ENCODE assay signal across 27 cellular contexts in genomic region chr7:52669031-52669430, GRCh38.
"Had no signal": no experiment of that assay in that cellular context is flagged by ENCODE, and none has a peak within 500 bp of the region (broad histone marks: within the 10 kb centered on the region; RNA-seq: fewer than 3 reads in every experiment).

No MANE protein-coding gene starts in this region.

- H3K4me3 Mint-ChIP-seq: effector memory CD8-positive, alpha-beta T cell; mesothelial cell of epicardium; naive B cell; nephron; neural progenitor cell; stimulated activated memory B cell treated with anti-CD40 and anti-IgM and Interleukin-4, amounts not matched to agents 10 μg/mL and 1 μg/mL and 100 μg/mL, for 72 hours had no signal

- H3K4me2 ChIP-seq: neural progenitor cell had no signal

- H3K36me3 Mint-ChIP-seq: mesothelial cell of epicardium; naive B cell; neural progenitor cell; stimulated activated memory B cell treated with anti-CD40 and anti-IgM and Interleukin-4, amounts not matched to agents 10 μg/mL and 1 μg/mL and 100 μg/mL, for 72 hours had no signal

- H3K27ac ChIP-seq: esophagus squamous epithelium, neural progenitor cell, ovary, psoas muscle, sigmoid colon, testis, tibial artery, upper lobe of right lung, vagina had no signal

- H3K4me1 Mint-ChIP-seq: naive B cell; nephron; stimulated activated memory B cell treated with anti-CD40 and anti-IgM and Interleukin-4, amounts not matched to agents 10 μg/mL and 1 μg/mL and 100 μg/mL, for 72 hours had no signal

- DNase-seq: cortex of kidney; effector memory CD8-positive, alpha-beta T cell; erythroblast; esophagus squamous epithelium; foreskin melanocyte; glutamatergic neuron; kidney; mesenchymal stem cell; naive B cell; nucleus accumbens; ovary; psoas muscle; sigmoid colon; stimulated activated CD4-positive, alpha-beta T cell treated with anti-CD3 and anti-CD28 coated beads, Interleukin-4, amount 100 ng/mL, for 4 hours; stimulated activated naive CD8-positive, alpha-beta T cell treated with anti-CD3 and anti-CD28 coated beads, Interleukin-15, Interleukin-2, amounts not matched to agents 100 U/mL and 50 U/mL, for 24 hours; substantia nigra; testis; tibial artery; upper lobe of right lung had no signal

- H3K9ac ChIP-seq: neural progenitor cell had no signal

- H2AFZ ChIP-seq: neural progenitor cell had no signal

- ATAC-seq: effector memory CD8-positive, alpha-beta T cell; left lobe of liver; mucosa of descending colon; psoas muscle; right cardiac atrium; stimulated activated memory B cell treated with anti-CD40 and anti-IgM and Interleukin-4, amounts not matched to agents 10 μg/mL and 1 μg/mL and 100 μg/mL, for 72 hours; stimulated activated naive CD8-positive, alpha-beta T cell treated with anti-CD3 and anti-CD28 coated beads, Interleukin-15, Interleukin-2, amounts not matched to agents 100 U/mL and 50 U/mL, for 24 hours; upper lobe of right lung had no signal

- H3K4me3 ChIP-seq: esophagus squamous epithelium, mucosa of descending colon, neural progenitor cell, ovary, psoas muscle, sigmoid colon, tibial artery, upper lobe of right lung, vagina had no signal

- H3K27me3 ChIP-seq: esophagus squamous epithelium, neural progenitor cell, ovary, sigmoid colon, testis, tibial artery, upper lobe of right lung, vagina had no signal

- H3K36me3 ChIP-seq: esophagus squamous epithelium, neural progenitor cell, ovary, sigmoid colon, tibial artery, upper lobe of right lung, vagina had no signal

- H3K9me3 Mint-ChIP-seq: mesothelial cell of epicardium; nephron; stimulated activated memory B cell treated with anti-CD40 and anti-IgM and Interleukin-4, amounts not matched to agents 10 μg/mL and 1 μg/mL and 100 μg/mL, for 72 hours had no signal

- H3K9me3 ChIP-seq: mucosa of descending colon, ovary, psoas muscle, sigmoid colon, testis, tibial artery, upper lobe of right lung, vagina had no signal

- H3K27ac Mint-ChIP-seq: effector memory CD8-positive, alpha-beta T cell; mesothelial cell of epicardium; naive B cell; nephron; neural progenitor cell; stimulated activated memory B cell treated with anti-CD40 and anti-IgM and Interleukin-4, amounts not matched to agents 10 μg/mL and 1 μg/mL and 100 μg/mL, for 72 hours had no signal

- H3K4me1 ChIP-seq: esophagus squamous epithelium, psoas muscle, sigmoid colon, testis, tibial artery, upper lobe of right lung, vagina had no signal

- H3K27me3 Mint-ChIP-seq: effector memory CD8-positive, alpha-beta T cell; naive B cell; stimulated activated memory B cell treated with anti-CD40 and anti-IgM and Interleukin-4, amounts not matched to agents 10 μg/mL and 1 μg/mL and 100 μg/mL, for 72 hours had no signal
